15 cellular contexts compared by ENCODE assay signal in the genomic region with DNA sequence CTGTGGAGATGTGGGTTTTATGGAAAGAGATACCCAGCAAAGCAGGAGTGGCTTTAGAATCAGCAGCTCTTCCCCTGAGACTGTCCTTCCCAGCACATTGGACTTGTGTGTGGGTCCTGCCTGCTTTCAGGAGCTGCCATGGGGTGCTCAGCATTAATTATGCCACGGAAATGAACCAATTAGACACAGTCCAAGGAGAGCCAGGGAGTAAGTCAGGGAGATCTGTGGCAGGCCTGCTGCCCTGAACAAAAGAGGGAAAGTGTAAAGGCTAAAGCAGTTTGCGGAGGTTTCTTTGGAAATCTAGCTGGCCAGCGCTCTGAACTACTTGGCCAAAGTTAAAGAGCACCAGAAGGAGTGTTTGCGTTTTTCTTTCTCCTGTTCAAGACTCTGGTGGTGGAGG.
DNase-seq lines count a peak whose midpoint lies in the region; ATAC-seq and TF ChIP-seq lines count a peak whose summit lies in the region.
"Had no signal": no experiment of that assay in that cellular context is flagged by ENCODE, and none has a peak within 500 bp of the region (broad histone marks: within the 10 kb centered on the region; RNA-seq: fewer than 3 reads in every experiment).

No MANE protein-coding gene starts in this region.

- no peaks in the 10 kb centered on the region for H3K27me3 ChIP-seq in CD8-positive, alpha-beta T cell (ENCODE audit: insufficient read depth, low read length)
- no peaks in the 10 kb centered on the region for H3K27me3 ChIP-seq in PC-3 (ENCODE audit: low read length)

- H3K36me3 ChIP-seq in CD8-positive, alpha-beta T cell (ENCODE audit: insufficient read depth, low read length): peaks cover 16% of the 10 kb centered on the region
- no peaks in the 10 kb centered on the region for H3K36me3 ChIP-seq in PC-3 (ENCODE audit: low read depth, low read length)
- H3K36me3 ChIP-seq: prostate gland had no signal

- no peaks in the 10 kb centered on the region for H4K20me1 ChIP-seq in PC-3 (ENCODE audit: low read length)

- POLR2A ChIA-PET in CD8-positive, alpha-beta T cell (lab: Charles Lee): interaction anchor here (1.0 kb wide), 1 partner anchor 12 kb away, joined by 3 read pairs; no protein-coding TSS in a partner anchor
- POLR2A ChIA-PET in PC-3 (lab: Charles Lee; ENCODE audit: unreplicated experiment): no interaction called here

- H3K9me3 Mint-ChIP-seq in CD8-positive, alpha-beta T cell: no peaks in the 10 kb centered on the region
- H3K9me3 Mint-ChIP-seq in activated T-helper 2 cell treated with anti-CD3 and anti-CD28 coated beads, Interferon-gamma antibody, Interleukin-2, Interleukin-4, amounts not matched to agents 10 μg/mL and 5 μg/mL and 100 μg/mL, durations not matched to agents 14 hours and 24 hours and 36 hours: no peaks in the 10 kb centered on the region
- H3K9me3 Mint-ChIP-seq in natural killer cell: no peaks in the 10 kb centered on the region

- no peaks in the 10 kb centered on the region for H3K9me2 ChIP-seq in PC-3 (replicated peaks; ENCODE audit: low read length)

- peaks cover 26% of the 10 kb centered on the region for H3K4me1 ChIP-seq in CD8-positive, alpha-beta T cell (ENCODE audit: insufficient read depth, low read length)
- no peaks in the 10 kb centered on the region for H3K4me1 ChIP-seq in PC-3 (ENCODE audit: insufficient read depth, low read length)

- H3K36me3 Mint-ChIP-seq in CD8-positive, alpha-beta T cell: peaks cover 34% of the 10 kb centered on the region
- H3K36me3 Mint-ChIP-seq in activated T-helper 2 cell treated with anti-CD3 and anti-CD28 coated beads, Interferon-gamma antibody, Interleukin-2, Interleukin-4, amounts not matched to agents 10 μg/mL and 5 μg/mL and 100 μg/mL, durations not matched to agents 14 hours and 24 hours and 36 hours (ENCODE audit: low read depth): peaks cover 45% of the 10 kb centered on the region
- no peaks in the 10 kb centered on the region for H3K36me3 Mint-ChIP-seq in natural killer cell

- H3K4me3 Mint-ChIP-seq in CD8-positive, alpha-beta T cell: no peak overlapping the region
- H3K4me3 Mint-ChIP-seq in activated T-helper 2 cell treated with anti-CD3 and anti-CD28 coated beads, Interferon-gamma antibody, Interleukin-2, Interleukin-4, amounts not matched to agents 10 μg/mL and 5 μg/mL and 100 μg/mL, durations not matched to agents 14 hours and 24 hours and 36 hours (ENCODE audit: low read depth): no peak overlapping the region
- H3K4me3 Mint-ChIP-seq in natural killer cell: peak overlapping the region; percentile 17

- no peak for ATAC-seq in CD8-positive, alpha-beta T cell
- no peak for ATAC-seq in natural killer cell
- ATAC-seq in GM18868 (IDR thresholded peaks at IDR 0.05; ENCODE audit: unreplicated experiment): no peak
- no peak for ATAC-seq in HG03039 (IDR thresholded peaks at IDR 0.05; ENCODE audit: unreplicated experiment)
- ATAC-seq in HG03175 (IDR thresholded peaks at IDR 0.05; ENCODE audit: unreplicated experiment): no peak
- no peak for ATAC-seq in PC-3

- H3K79me2 ChIP-seq in PC-3 (ENCODE audit: low read length): no peaks in the 10 kb centered on the region

- BruUV-seq in PC-3 (replicated peaks; lab: Mats Ljungman, UMichigan): no TSS peak

- no peaks in the 10 kb centered on the region for H3F3A ChIP-seq in PC-3 (ENCODE audit: low read length, unreplicated experiment)

- peak overlapping the region; percentile 10 for H3K27ac Mint-ChIP-seq in CD8-positive, alpha-beta T cell
- H3K27ac Mint-ChIP-seq in activated T-helper 2 cell treated with anti-CD3 and anti-CD28 coated beads, Interferon-gamma antibody, Interleukin-2, Interleukin-4, amounts not matched to agents 10 μg/mL and 5 μg/mL and 100 μg/mL, durations not matched to agents 14 hours and 24 hours and 36 hours: peak overlapping the region; percentile 40
- H3K27ac Mint-ChIP-seq in natural killer cell: peak overlapping the region; percentile 83 to 86

- peak; percentile 60 for DNase-seq in Ammon's horn (ENCODE audit: low spot score)
- DNase-seq in CD8-positive, alpha-beta T cell: no peak
- DNase-seq in activated T-helper 2 cell treated with anti-CD3 and anti-CD28 coated beads, Interferon-gamma antibody, Interleukin-2, Interleukin-4, amounts not matched to agents 10 μg/mL and 5 μg/mL and 100 μg/mL, durations not matched to agents 14 hours and 24 hours and 36 hours (ENCODE audit: low spot score): no peak
- DNase-seq in natural killer cell: no peak
- no peak for DNase-seq in PC-3
- DNase-seq: aorta; NCI-H2081 treated with DMSO at 0.1 percent for 48 hours; NK-92 treated with Interleukin-12 subunit alpha and Interleukin-12 subunit beta, amount 100 ng/mL, for 24 hours; stimulated activated CD4-positive, alpha-beta T cell treated with anti-CD3 and anti-CD28 coated beads, Interleukin-2, amount 100 ng/mL, for 24 hours had no signal

- no peak overlapping the region for H3K9ac ChIP-seq in PC-3 (ENCODE audit: low read length)

- H2AFZ ChIP-seq in PC-3 (ENCODE audit: low read length): no peak overlapping the region

- H3K9me3 ChIP-seq in CD8-positive, alpha-beta T cell (ENCODE audit: low read length): no peaks in the 10 kb centered on the region
- no peaks in the 10 kb centered on the region for H3K9me3 ChIP-seq in PC-3 (ENCODE audit: low read length)
- H3K9me3 ChIP-seq: prostate gland had no signal

- no peak overlapping the region for H3K27ac ChIP-seq in CD8-positive, alpha-beta T cell (ENCODE audit: low read depth, low read length)
- H3K27ac ChIP-seq in PC-3 (ENCODE audit: low read length): no peak overlapping the region
- H3K27ac ChIP-seq: C4-2B, prostate gland, VCaP had no signal

- no peak for TF ChIP-seq CTCF in CD8-positive, alpha-beta T cell (IDR thresholded peaks at IDR 0.05)
- TF ChIP-seq CTCF in natural killer cell (IDR thresholded peaks at IDR 0.05): no peak
- TF ChIP-seq CTCF in PC-3 (conservative IDR thresholded peaks at IDR 0.05; ENCODE audit: low read depth, low read length): no peak

- CTCF ChIA-PET in CD8-positive, alpha-beta T cell (lab: Charles Lee): interaction anchor here (1.3 to 1.7 kb wide), 4 partner anchors 8 to 126 kb away, joined by 4 to 6 read pairs (median 4); a partner anchor contains a TSS
- CTCF ChIA-PET in PC-3 (lab: Charles Lee): interaction anchor here (0.6 kb wide), 1 partner anchor 157 kb away, joined by 3 read pairs; no protein-coding TSS in a partner anchor

- no peaks in the 10 kb centered on the region for H3K27me3 Mint-ChIP-seq in CD8-positive, alpha-beta T cell (ENCODE audit: low read depth)
- H3K27me3 Mint-ChIP-seq in activated T-helper 2 cell treated with anti-CD3 and anti-CD28 coated beads, Interferon-gamma antibody, Interleukin-2, Interleukin-4, amounts not matched to agents 10 μg/mL and 5 μg/mL and 100 μg/mL, durations not matched to agents 14 hours and 24 hours and 36 hours (ENCODE audit: low read depth): no peaks in the 10 kb centered on the region
- H3K27me3 Mint-ChIP-seq in natural killer cell (ENCODE audit: low read depth in 2 of 2): no peaks in the 10 kb centered on the region

- peaks cover 61% of the 10 kb centered on the region for H3K4me1 Mint-ChIP-seq in CD8-positive, alpha-beta T cell (ENCODE audit: low read depth)
- peaks cover 82% of the 10 kb centered on the region for H3K4me1 Mint-ChIP-seq in activated T-helper 2 cell treated with anti-CD3 and anti-CD28 coated beads, Interferon-gamma antibody, Interleukin-2, Interleukin-4, amounts not matched to agents 10 μg/mL and 5 μg/mL and 100 μg/mL, durations not matched to agents 14 hours and 24 hours and 36 hours (ENCODE audit: low read depth)
- peaks cover 84 to 88% of the 10 kb centered on the region in 2 donors for H3K4me1 Mint-ChIP-seq in natural killer cell

- intact Hi-C loops in CD8-positive, alpha-beta T cell (cut with DNase I, micrococcal nuclease): no loop called here
- intact Hi-C loops in activated T-helper 2 cell treated with anti-CD3 and anti-CD28 coated beads, Interferon-gamma antibody, Interleukin-2, Interleukin-4, amounts not matched to agents 10 μg/mL and 5 μg/mL and 100 μg/mL, durations not matched to agents 14 hours and 24 hours and 36 hours (cut with micrococcal nuclease): no loop called here
- intact Hi-C loops in natural killer cell (cut with micrococcal nuclease): no loop called here
- intact Hi-C loops in PC-3 (cut with micrococcal nuclease): no loop called here

- no peak overlapping the region for H3K4me2 ChIP-seq in PC-3 (ENCODE audit: low read length)

- H3K4me3 ChIP-seq in CD8-positive, alpha-beta T cell (ENCODE audit: low read depth, low read length): no peak overlapping the region
- H3K4me3 ChIP-seq in PC-3 (ENCODE audit: low read length): no peak overlapping the region
- H3K4me3 ChIP-seq: prostate gland had no signal

Comparison
In these comparisons a context has a peak if more than half of its experiments do, and no peak if none do; other contexts are left out.
1. H3K27ac Mint-ChIP-seq: peak in every context shown above with its lines; median percentile 84 in natural killer cell; 40 in activated T-helper 2 cell treated with anti-CD3 and anti-CD28 coated beads, Interferon-gamma antibody, Interleukin-2, Interleukin-4, amounts not matched to agents 10 μg/mL and 5 μg/mL and 100 μg/mL, durations not matched to agents 14 hours and 24 hours and 36 hours; 10 in CD8-positive, alpha-beta T cell.